1 cellular context compared by ENCODE assay signal in the genomic region with DNA sequence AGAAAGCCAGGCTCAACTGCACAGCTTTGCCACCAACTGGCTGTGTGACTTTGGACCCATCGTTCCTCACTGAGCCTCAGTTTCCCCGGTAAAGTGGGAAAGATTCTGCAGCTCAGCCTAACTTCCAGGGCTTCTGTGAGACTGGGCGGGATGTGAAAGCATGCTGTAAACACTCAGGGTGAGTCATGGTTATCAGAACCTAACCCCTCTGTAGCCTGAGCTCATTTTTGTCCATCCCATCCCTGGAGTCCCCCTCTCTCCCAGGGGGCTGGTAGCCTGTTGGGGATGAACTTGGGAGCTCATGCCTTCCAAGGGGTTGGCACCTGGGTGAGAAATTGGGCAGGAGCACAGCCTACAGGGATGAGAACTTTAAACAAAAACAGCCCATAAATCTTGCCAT.
TF ChIP-seq lines count a peak whose summit lies in the region.

No MANE protein-coding gene starts in this region.

TF ChIP-seq in GM12878, 131 proteins besides CTCF, POLR2A, EP300 and RAD21 (continued from another document):
- TF ChIP-seq MAX (IDR thresholded peaks at IDR 0.05; ENCODE audit: low read depth, low read length) = no peak
- TF ChIP-seq MTA3 (IDR thresholded peaks at IDR 0.05; ENCODE audit: borderline replicate concordance, low read length) = 0 out of 2 replicates have a peak, but pooled peaks have one; percentile 23
TF ChIP-seq in GM12878: peak in this region for 3.
